Comparison of ENCODE assay signal across 11 cellular contexts in genomic region chr3:13013151-13013561, GRCh38.
DNase-seq lines count a peak whose midpoint lies in the region; ATAC-seq and TF ChIP-seq lines count a peak whose summit lies in the region.
"Had no signal": no experiment of that assay in that cellular context is flagged by ENCODE, and none has a peak within 500 bp of the region (broad histone marks: within the 10 kb centered on the region; RNA-seq: fewer than 3 reads in every experiment).

No MANE protein-coding gene starts in this region.

- H3K27ac ChIP-seq in esophagus muscularis mucosa (replicated peaks in 1 of 4) = peak overlapping the region in 3 of 4 donors; percentile 19 to 62 (median 51)
- peak overlapping the region in 3 of 4 donors; percentile 72 to 79 (median 73) for H3K27ac ChIP-seq in tibial nerve
- H3K27ac ChIP-seq in substantia nigra (ENCODE audit: low read depth, low read length, poor library complexity, severe bottlenecking) = no peak overlapping the region
- H3K27ac ChIP-seq: epithelial cell of prostate had no signal

- ATAC-seq in left ventricle myocardium superior (no peak), T-helper 17 cell (no peak), HG02571 (IDR thresholded peaks at IDR 0.05; ENCODE audit: unreplicated experiment) (no peak)

- WGBS in esophagus muscularis mucosa = 98% methylated on average over 7 of the region's 7 CpGs
- WGBS in tibial nerve, 2 donors = 70 to 94% methylated on average over 6 to 7 of the region's 7 CpGs

- TF ChIP-seq POLR2A in esophagus muscularis mucosa (IDR thresholded peaks at IDR 0.05; ENCODE audit: low read depth) = no peak
- TF ChIP-seq POLR2A in tibial nerve (IDR thresholded peaks at IDR 0.05) = no peak

- TF ChIP-seq EP300 in esophagus muscularis mucosa (IDR thresholded peaks at IDR 0.05) (no peak), tibial nerve (IDR thresholded peaks at IDR 0.05) (no peak)

- H3K4me1 ChIP-seq in esophagus muscularis mucosa (peaks cover 16 to 42% (median 35%) of the 10 kb centered on the region in 4 donors), tibial nerve (peaks cover 0 to 71% (median 34%) of the 10 kb centered on the region in 4 donors)

- DNase-seq in cardiac septum (ENCODE audit: low spot score) = peak; percentile 56
- no peak for DNase-seq in left ventricle myocardium superior
- DNase-seq in T-helper 17 cell = no peak
- no peak for DNase-seq in esophagus muscularis mucosa (ENCODE audit: extremely low spot score)
- DNase-seq in tibial nerve (ENCODE audit: low spot score in 2 of 2) = no peak
- no peak for DNase-seq in substantia nigra (lab: John Stamatoyannopoulos, UW)
- DNase-seq in NCI-H2029 (lab: John Stamatoyannopoulos, UW) = no peak
- DNase-seq: NCI-H1417 had no signal

- intact Hi-C loops in cardiac septum (cut with DNase I) = no loop called here
- intact Hi-C loops in left ventricle myocardium superior (cut with micrococcal nuclease) = no loop called here
- intact Hi-C loops in esophagus muscularis mucosa (cut with DNase I) = no loop called here

- H3K4me3 Mint-ChIP-seq in T-helper 17 cell = peak overlapping the region; percentile 100
- H3K4me3 Mint-ChIP-seq: type B pancreatic cell had no signal

- H3K4me1 Mint-ChIP-seq in T-helper 17 cell = peaks cover 73% of the 10 kb centered on the region

- H3K27ac Mint-ChIP-seq in T-helper 17 cell = peak overlapping the region; percentile 100
- H3K27ac Mint-ChIP-seq: type B pancreatic cell had no signal

- H3K36me3 ChIP-seq in esophagus muscularis mucosa = no peaks in the 10 kb centered on the region
- H3K36me3 ChIP-seq in tibial nerve = no peaks in the 10 kb centered on the region

- H3K36me3 Mint-ChIP-seq in T-helper 17 cell (ENCODE audit: low read depth) = peaks cover 8% of the 10 kb centered on the region
- H3K36me3 Mint-ChIP-seq: type B pancreatic cell had no signal

- H3K4me3 ChIP-seq in esophagus muscularis mucosa (no peak overlapping the region), tibial nerve (no peak overlapping the region)

- TF ChIP-seq CTCF in esophagus muscularis mucosa (IDR thresholded peaks at IDR 0.05) = no peak
- no peak for TF ChIP-seq CTCF in tibial nerve (IDR thresholded peaks at IDR 0.05)

- H3K9me3 ChIP-seq in T-helper 17 cell (ENCODE audit: control insufficient read depth, low read length, poor library complexity, severe bottlenecking) (no peaks in the 10 kb centered on the region), esophagus muscularis mucosa (no peaks in the 10 kb centered on the region), tibial nerve (no peaks in the 10 kb centered on the region)

- H3K27me3 ChIP-seq in esophagus muscularis mucosa = no peaks in the 10 kb centered on the region
- H3K27me3 ChIP-seq in tibial nerve = no peaks in the 10 kb centered on the region

- H3K27me3 Mint-ChIP-seq in T-helper 17 cell = no peaks in the 10 kb centered on the region
